ENCODE assay signal across 1 cellular context in genomic region chr4:100196388-100197071, GRCh38. TPM values are rescaled to one million over a fixed set of nuclear protein-coding genes. Genes with fewer than 3 reads are reported as not detected.
"Had no signal": no experiment of that assay in that cellular context is flagged by ENCODE, and none has a peak within 500 bp of the region (broad histone marks: within the 10 kb centered on the region; RNA-seq: fewer than 3 reads in every experiment).

No MANE protein-coding gene starts in this region.

RNA-seq across cellular contexts. Expression of gene DDIT4L, which starts 6.3 kb away (rescaled TPM):
- total RNA-seq: H4 had no signal
